Comparison of ENCODE assay signal across 16 cellular contexts in the genomic region with DNA sequence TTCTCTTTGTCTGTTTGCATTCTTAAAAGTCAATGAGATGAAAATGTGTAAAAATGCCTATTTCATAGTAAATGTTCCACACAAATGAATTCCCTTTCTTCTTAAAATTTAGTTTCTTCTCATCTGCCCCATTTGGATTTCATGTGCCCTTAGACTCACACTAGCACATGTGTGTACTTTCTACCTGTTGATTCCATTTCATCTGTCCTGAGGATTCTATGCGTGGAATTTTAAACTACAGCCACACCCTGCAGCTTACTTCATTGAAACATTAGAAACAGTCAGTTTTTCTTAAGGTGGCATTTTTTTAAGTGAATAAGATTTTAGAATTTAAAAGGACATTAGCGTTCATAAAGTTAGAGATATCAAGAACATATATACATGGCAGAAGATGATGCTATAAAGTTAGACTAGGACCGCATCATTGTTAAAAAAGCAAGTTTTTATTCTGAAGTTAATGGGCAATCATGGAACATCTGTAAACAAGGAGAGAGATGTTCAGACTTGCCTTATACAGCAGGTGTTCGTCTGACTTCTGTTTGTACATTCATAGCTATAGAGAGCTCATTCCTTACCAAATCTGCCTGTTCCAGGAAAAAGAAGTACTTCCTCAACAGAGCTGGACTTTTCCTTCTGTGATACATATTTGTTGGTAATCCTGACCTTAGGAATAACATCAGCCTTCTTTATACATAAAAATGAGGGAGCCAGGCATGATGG.
"Had no signal": no experiment of that assay in that cellular context is flagged by ENCODE, and none has a peak within 500 bp of the region (broad histone marks: within the 10 kb centered on the region; RNA-seq: fewer than 3 reads in every experiment).

No MANE protein-coding gene starts in this region.

- H3K36me3 ChIP-seq: lower lobe of right lung, tibial artery had no signal

- DNase-seq: activated B cell treated with CpG ODN at 0.5 μM for 24 hours; activated CD4-positive, alpha-beta T cell treated with anti-CD3 and anti-CD28 coated beads, Interleukin-2, amount 10 ng/mL, durations not matched to agents 24 days and 14 days; activated naive CD4-positive, alpha-beta T cell treated with Interleukin-2 at 50 U/mL for 16 hours; cortex of kidney; effector memory CD4-positive, alpha-beta T cell; erythroblast; hypothalamus; left cardiac atrium; lower lobe of right lung; naive B cell; nucleus accumbens; right cardiac atrium; T-helper 2 cell; tibial artery had no signal

- H3K27ac ChIP-seq: lower lobe of right lung, tibial artery had no signal

- ATAC-seq: left cardiac atrium, lower lobe of right lung, right cardiac atrium had no signal

- FAIRE-seq: TTC549 had no signal

- H3K9me3 ChIP-seq: lower lobe of right lung, tibial artery had no signal

- H3K4me3 ChIP-seq: lower lobe of right lung, smooth muscle cell, tibial artery had no signal

- H3K4me2 ChIP-seq: smooth muscle cell had no signal
